ENCODE assay signal across 8 cellular contexts in the genomic region with DNA sequence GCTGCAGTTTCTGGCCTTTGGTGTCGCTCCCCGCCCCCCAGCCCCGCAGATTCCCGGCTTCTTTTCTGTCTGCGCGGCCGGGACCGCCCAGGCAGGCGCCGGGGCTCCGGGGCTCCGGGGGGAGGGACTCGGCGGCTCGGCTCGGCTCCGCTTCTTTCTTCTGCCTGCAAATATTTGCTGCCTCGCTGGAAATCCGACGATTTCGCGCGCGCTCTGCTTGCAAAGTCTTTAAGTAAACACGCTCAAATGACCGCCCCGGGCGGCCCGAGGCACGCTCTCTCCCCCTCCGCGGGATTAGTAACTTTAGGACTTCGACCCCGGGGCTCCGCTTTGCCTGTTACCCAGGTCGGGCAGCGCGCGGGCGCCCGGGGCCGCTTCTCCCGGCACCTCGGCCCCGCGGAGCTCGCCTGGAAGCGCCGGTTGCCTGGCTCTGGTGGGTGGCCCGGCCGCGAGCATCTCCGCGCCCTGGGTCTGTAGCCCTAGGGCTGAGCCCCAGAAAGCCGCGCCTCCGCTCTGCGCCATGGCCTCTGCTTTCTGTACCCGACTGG.
DNase-seq lines count a peak whose midpoint lies in the region; TF ChIP-seq lines count a peak whose summit lies in the region.

No MANE protein-coding gene starts in this region.

- DNase-seq in AG10803 (ENCODE audit: low read depth) (no peak), choroid plexus epithelial cell (ENCODE audit: low read depth) (peak; percentile 42), SIG-M5 (lab: John Stamatoyannopoulos, UW) (no peak), RWPE1 (ENCODE audit: low spot score) (no peak), NCI-H526 treated with DMSO at 0.1 percent for 48 hours (lab: John Stamatoyannopoulos, UW) (no peak)
- DNase-seq in central memory CD4-positive, alpha-beta T cell = no peak

- no peaks in the 10 kb centered on the region for H3K36me3 ChIP-seq in HUES6 (ENCODE audit: control insufficient read depth, insufficient read depth, low read length)
- no peaks in the 10 kb centered on the region for H3K36me3 ChIP-seq in muscle layer of colon (ENCODE audit: insufficient read depth, low read length)

- no peak overlapping the region for H3K27ac ChIP-seq in HUES6 (ENCODE audit: low read depth, low read length)
- H3K27ac ChIP-seq in muscle layer of colon (ENCODE audit: low read depth, low read length) = no peak overlapping the region
- H3K27ac ChIP-seq in RWPE1 = no peak overlapping the region

- H3K9me3 ChIP-seq in HUES6 (ENCODE audit: control insufficient read depth, insufficient read depth, low read depth, low read length) = no peaks in the 10 kb centered on the region
- H3K9me3 ChIP-seq in muscle layer of colon (ENCODE audit: low read length) = peaks cover 4% of the 10 kb centered on the region

- no peak for TF ChIP-seq CTCF in AG10803 (conservative IDR thresholded peaks at IDR 0.05; ENCODE audit: low read length)
- TF ChIP-seq CTCF in choroid plexus epithelial cell (conservative IDR thresholded peaks at IDR 0.05; ENCODE audit: low read depth, low read length) = no peak
- TF ChIP-seq CTCF in RWPE1 (conservative IDR thresholded peaks at IDR 0.05; ENCODE audit: low read depth) = no peak

- H3K4me3 ChIP-seq in AG10803 (ENCODE audit: low read length) (peak overlapping the region; percentile 17; the same call in 1 of the 2 replicates), HUES6 (ENCODE audit: low read depth, low read length) (peak overlapping the region; percentile 63), choroid plexus epithelial cell (ENCODE audit: low read depth, low read length) (peak overlapping the region; percentile 22), muscle layer of colon (ENCODE audit: low read depth in 1 of 2, low read length in 2 of 2) (peak overlapping the region; percentile 35 to 44)

- H3K4me1 ChIP-seq in HUES6 (ENCODE audit: control insufficient read depth, insufficient read depth, low read length) = peaks cover 48% of the 10 kb centered on the region
- H3K4me1 ChIP-seq in muscle layer of colon (ENCODE audit: insufficient read depth, low read length) = peaks cover 31% of the 10 kb centered on the region

- CTCF ChIA-PET in RWPE1 (lab: Yijun Ruan, JAX) = interaction anchor here (0.9 kb wide), 1 partner anchor 58 kb away, joined by 3 read pairs; no protein-coding TSS in a partner anchor

- H3K27me3 ChIP-seq in HUES6 (ENCODE audit: control insufficient read depth, insufficient read depth, low read length) = peaks cover 97% of the 10 kb centered on the region
- H3K27me3 ChIP-seq in muscle layer of colon (ENCODE audit: control insufficient read depth in 1 of 2, insufficient read depth in 2 of 2, low read length in 2 of 2) = peaks cover 75 to 98% of the 10 kb centered on the region in 2 donors

- POLR2A ChIA-PET in RWPE1 (lab: Yijun Ruan, JAX; ENCODE audit: low non-redundant PET) = no interaction called here

- H3K9ac ChIP-seq in HUES6 (ENCODE audit: low read length) (peak overlapping the region; percentile 32), muscle layer of colon (ENCODE audit: low read length) (no peak overlapping the region)
